In the genomic region with DNA sequence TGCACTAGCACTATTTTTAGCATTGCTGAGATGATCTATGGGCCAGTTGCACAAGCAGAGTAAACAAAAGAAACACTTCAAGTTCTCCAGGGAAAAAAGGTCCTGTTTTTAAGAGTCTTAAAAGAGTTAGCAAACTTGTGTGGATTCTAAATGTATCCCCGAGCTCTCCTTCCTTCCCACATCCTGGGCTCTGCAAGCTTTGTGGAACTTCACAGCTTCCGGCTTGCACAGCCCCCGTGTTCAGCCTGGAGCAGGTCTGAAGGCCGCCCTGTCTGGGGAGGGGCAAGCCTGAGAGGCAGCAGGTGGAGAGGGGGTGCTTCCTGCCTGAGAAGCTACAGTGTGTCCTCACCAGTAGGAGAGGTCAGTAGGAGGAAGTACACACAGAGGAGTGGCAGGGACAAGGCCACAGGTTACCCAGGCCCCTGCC, we compare ENCODE assay signal across 8 cellular contexts. TPM values are rescaled to one million over a fixed set of nuclear protein-coding genes. Genes with fewer than 3 reads are reported as not detected.
DNase-seq lines count a peak whose midpoint lies in the region; ATAC-seq, FAIRE-seq and TF ChIP-seq lines count a peak whose summit lies in the region.

No MANE protein-coding gene starts in this region.

- H3K9me3 Mint-ChIP-seq in naive thymus-derived CD4-positive, alpha-beta T cell: no peaks in the 10 kb centered on the region

- CTCF ChIA-PET in AG04450 (lab: Charles Lee): interaction anchor here (0.6 to 3.5 kb wide), 2 partner anchors 10 to 11 kb away, joined by 4 to 26 read pairs; no protein-coding TSS in a partner anchor
- CTCF ChIA-PET in naive thymus-derived CD4-positive, alpha-beta T cell (lab: Charles Lee): interaction anchor here (0.6 to 8.4 kb wide), 3 partner anchors 9 to 96 kb away, joined by 3 to 53 read pairs (median 6); no protein-coding TSS in a partner anchor

- intact Hi-C loops in naive thymus-derived CD4-positive, alpha-beta T cell (cut with micrococcal nuclease): loop anchor here in 1 of 2 donors (1.0 kb wide), 1 partner anchor 11 kb away; no protein-coding TSS in a partner anchor

- H3K4me3 ChIP-seq in AG04450 (ENCODE audit: low read depth, low read length): peak overlapping the region; percentile 36
- H3K4me3 ChIP-seq in HUES48 (ENCODE audit: low read depth, low read length): no peak overlapping the region
- H3K4me3 ChIP-seq in naive thymus-derived CD4-positive, alpha-beta T cell (ENCODE audit: low read length): peak overlapping the region; percentile 11

- peak overlapping the region; percentile 99 for H3K27ac ChIP-seq in AG04450 (ENCODE audit: low read depth, low read length)
- peak overlapping the region; percentile 67 for H3K27ac ChIP-seq in HUES48 (ENCODE audit: low read depth, low read length)
- peak overlapping the region; percentile 61 for H3K27ac ChIP-seq in naive thymus-derived CD4-positive, alpha-beta T cell (ENCODE audit: low read depth, low read length)

- ATAC-seq in naive thymus-derived CD4-positive, alpha-beta T cell: peak; percentile 74
- no peak for ATAC-seq in HG03280 (IDR thresholded peaks at IDR 0.05; ENCODE audit: unreplicated experiment)

- peaks cover 0 to 17% (median 0%) of the 10 kb centered on the region in 5 donors for H3K36me3 Mint-ChIP-seq in naive thymus-derived CD4-positive, alpha-beta T cell

- DNase-seq in AG04450 (ENCODE audit: low read depth, low spot score) (peak; percentile 55), GM12891 (ENCODE audit: insufficient read length, low spot score) (peak; percentile 66), SKM-1 (lab: John Stamatoyannopoulos, UW; ENCODE audit: unreplicated experiment) (peak; percentile 73), NCI-H1694 (lab: John Stamatoyannopoulos, UW) (no peak)
- DNase-seq in naive thymus-derived CD4-positive, alpha-beta T cell: peak in 7 of 9 donors; percentile 38 to 46 (median 41)

- H3K9me3 ChIP-seq in AG04450 (ENCODE audit: control insufficient read depth, insufficient read depth, low read length) (no peaks in the 10 kb centered on the region), HUES48 (ENCODE audit: control insufficient read depth, insufficient read depth, low read length) (no peaks in the 10 kb centered on the region)
- H3K9me3 ChIP-seq in naive thymus-derived CD4-positive, alpha-beta T cell (ENCODE audit: control insufficient read depth in 2 of 3, low read length in 3 of 3): no peaks in the 10 kb centered on the region

- TF ChIP-seq POLR2A in GM12891 (IDR thresholded peaks at IDR 0.05; ENCODE audit: low read depth, low read length): no peak

- H3K4me1 Mint-ChIP-seq in naive thymus-derived CD4-positive, alpha-beta T cell: peaks cover 48 to 95% (median 92%) of the 10 kb centered on the region in 7 donors

- H3K27me3 ChIP-seq in AG04450 (ENCODE audit: control insufficient read depth, insufficient read depth, low read length) (no peaks in the 10 kb centered on the region), HUES48 (ENCODE audit: control insufficient read depth, insufficient read depth, low read length) (no peaks in the 10 kb centered on the region)
- H3K27me3 ChIP-seq in naive thymus-derived CD4-positive, alpha-beta T cell (ENCODE audit: control insufficient read depth in 2 of 2, insufficient read depth in 2 of 2, low read length in 2 of 2): no peaks in the 10 kb centered on the region

- no peaks in the 10 kb centered on the region for H3K36me3 ChIP-seq in HUES48 (ENCODE audit: control insufficient read depth, insufficient read depth, low read length)
- H3K36me3 ChIP-seq in naive thymus-derived CD4-positive, alpha-beta T cell (ENCODE audit: control insufficient read depth in 2 of 3, insufficient read depth in 3 of 3, low read length in 3 of 3): peaks cover 0 to 5% (median 0%) of the 10 kb centered on the region in 3 experiments

- peak overlapping the region; percentile 80 to 94 (median 91) for H3K27ac Mint-ChIP-seq in naive thymus-derived CD4-positive, alpha-beta T cell

- H3K9ac ChIP-seq in HUES48 (ENCODE audit: low read depth, low read length): no peak overlapping the region

- peaks cover 15% of the 10 kb centered on the region for H3K4me1 ChIP-seq in HUES48 (ENCODE audit: control insufficient read depth, insufficient read depth, low read length)
- H3K4me1 ChIP-seq in naive thymus-derived CD4-positive, alpha-beta T cell (ENCODE audit: control insufficient read depth in 2 of 2, insufficient read depth in 2 of 2, low read length in 2 of 2): peaks cover 36 to 60% of the 10 kb centered on the region in 2 donors

- no peaks in the 10 kb centered on the region for H3K27me3 Mint-ChIP-seq in naive thymus-derived CD4-positive, alpha-beta T cell

- peak overlapping the region; percentile 40 to 83 (median 76) for H3K4me3 Mint-ChIP-seq in naive thymus-derived CD4-positive, alpha-beta T cell

- FAIRE-seq in GM12891 (lab: Jason Lieb, UNC) (peak; percentile 89), endometrium (lab: Jason Lieb, UNC) (peak; percentile 50)

- POLR2A ChIA-PET in AG04450 (lab: Yijun Ruan, JAX): interaction anchor here (1.0 to 2.4 kb wide), 4 partner anchors 9 to 57 kb away, joined by 3 to 27 read pairs (median 3); no protein-coding TSS in a partner anchor
- POLR2A ChIA-PET in naive thymus-derived CD4-positive, alpha-beta T cell (lab: Charles Lee): interaction anchor here (1.4 to 19.7 kb wide), 4 partner anchors 11 to 125 kb away, joined by 3 to 296 read pairs (median 5); partner anchors contain the start of gene SPECC1L

- no peak for TF ChIP-seq CTCF in AG04450 (IDR thresholded peaks at IDR 0.05; ENCODE audit: low read depth, low read length)

TF ChIP-seq in GM12891, 5 proteins besides CTCF, POLR2A, EP300 and RAD21:
- no peak for TF ChIP-seq POU2F2 (IDR thresholded peaks at IDR 0.05; ENCODE audit: low read depth, low read length)
- TF ChIP-seq PAX5 (IDR thresholded peaks at IDR 0.05; ENCODE audit: insufficient read depth, low read length, severe bottlenecking): no peak
- TF ChIP-seq SPI1 (IDR thresholded peaks at IDR 0.05; ENCODE audit: low read depth, low read length): no peak
- no peak for TF ChIP-seq TAF1 (IDR thresholded peaks at IDR 0.05; ENCODE audit: low read depth, low read length)
- TF ChIP-seq POLR2AphosphoS5 (IDR thresholded peaks at IDR 0.05; ENCODE audit: low read depth, low read length): no peak

RNA-seq across cellular contexts. Expression of gene SUSD2, which starts 35.1 kb away (rescaled TPM):
- 0.63 and 1.1 TPM in 2 replicates for polyA plus RNA-seq in AG04450 (2011; rRNA removed)
- 0.09 and 0.32 TPM in 2 replicates for polyA minus RNA-seq in AG04450 (2011; rRNA and poly(A)+ RNA removed)
- polyA plus RNA-seq in GM12891 (2012; ENCODE audit: low read depth, missing spikeins): 0.08 TPM
- total RNA-seq in naive thymus-derived CD4-positive, alpha-beta T cell: 1 to 10 TPM; 1.0 to 2.3 (median 1.7) TPM
- under 1 TPM in 1 of 2 donors, not detected in 1; 0.40 TPM for polyA plus RNA-seq in naive thymus-derived CD4-positive, alpha-beta T cell
